ENCODE assay signal across 2 cellular contexts in genomic region chr12:100398307-100398706, GRCh38.
TF ChIP-seq lines count a peak whose summit lies in the region.

No MANE protein-coding gene starts in this region.

TF ChIP-seq in GM23338, 12 proteins besides CTCF, POLR2A, EP300 and RAD21:
- TF ChIP-seq ZNF462 (CRISPR knock-in tag; IDR thresholded peaks at IDR 0.05) = no peak
- TF ChIP-seq CREB1 (CRISPR knock-in tag; IDR thresholded peaks at IDR 0.05; ENCODE audit: low read depth) = no peak
- TF ChIP-seq POLR2AphosphoS5 (IDR thresholded peaks at IDR 0.05; ENCODE audit: low read depth) = no peak
- no peak for TF ChIP-seq JUNB (IDR thresholded peaks at IDR 0.05; ENCODE audit: unreplicated experiment)
- no peak for TF ChIP-seq ZNF331 (CRISPR knock-in tag; IDR thresholded peaks at IDR 0.05; ENCODE audit: low read depth)
- no peak for TF ChIP-seq ZNF114 (CRISPR knock-in tag; IDR thresholded peaks at IDR 0.05)
- no peak for TF ChIP-seq STAT1 (IDR thresholded peaks at IDR 0.05; ENCODE audit: unreplicated experiment)
- TF ChIP-seq ETS1 (IDR thresholded peaks at IDR 0.05) = no peak
- no peak for TF ChIP-seq NANOG (IDR thresholded peaks at IDR 0.05; ENCODE audit: borderline replicate concordance)
TF ChIP-seq in GM23338: peak in this region for 0.

TF ChIP-seq in H1, 55 proteins besides CTCF, POLR2A, EP300 and RAD21:
- no peak for TF ChIP-seq ZNF274 (IDR thresholded peaks at IDR 0.05; ENCODE audit: borderline replicate concordance, extremely low read depth, low read length)
- TF ChIP-seq FOSL1 (IDR thresholded peaks at IDR 0.05; ENCODE audit: insufficient read depth, low read depth, low read length) = no peak
- no peak for TF ChIP-seq CHD1 (IDR thresholded peaks at IDR 0.05; ENCODE audit: low read depth, low read length)
- no peak for TF ChIP-seq YY1 (IDR thresholded peaks at IDR 0.05; ENCODE audit: low read depth, low read length)
- TF ChIP-seq SUZ12 (IDR thresholded peaks at IDR 0.05; ENCODE audit: low read length) = no peak
- no peak for TF ChIP-seq TEAD4 (IDR thresholded peaks at IDR 0.05; ENCODE audit: low read depth, low read length)
- TF ChIP-seq EZH2 (IDR thresholded peaks at IDR 0.05; ENCODE audit: low read depth, low read length, severe bottlenecking) = no peak
- TF ChIP-seq USF2 (IDR thresholded peaks at IDR 0.05; ENCODE audit: low read length) = no peak
- no peak for TF ChIP-seq ATF2 (IDR thresholded peaks at IDR 0.05; ENCODE audit: low read length)
- no peak for TF ChIP-seq POLR2AphosphoS5 (IDR thresholded peaks at IDR 0.05; ENCODE audit: low read depth, low read length)
- no peak for TF ChIP-seq MAFK (IDR thresholded peaks at IDR 0.05; ENCODE audit: low read depth, low read length)
- TF ChIP-seq SRF (IDR thresholded peaks at IDR 0.05; ENCODE audit: low read depth, low read length) = no peak
- TF ChIP-seq BCL11A (IDR thresholded peaks at IDR 0.05; ENCODE audit: low read depth in 2 of 2, low read length in 2 of 2) = no peak
- TF ChIP-seq GABPA (IDR thresholded peaks at IDR 0.05; ENCODE audit: borderline replicate concordance, insufficient read depth, low read length) = no peak
- TF ChIP-seq TAF1 (IDR thresholded peaks at IDR 0.05; ENCODE audit: low read depth, low read length) = no peak
